8 cellular contexts compared by ENCODE assay signal in the genomic region with DNA sequence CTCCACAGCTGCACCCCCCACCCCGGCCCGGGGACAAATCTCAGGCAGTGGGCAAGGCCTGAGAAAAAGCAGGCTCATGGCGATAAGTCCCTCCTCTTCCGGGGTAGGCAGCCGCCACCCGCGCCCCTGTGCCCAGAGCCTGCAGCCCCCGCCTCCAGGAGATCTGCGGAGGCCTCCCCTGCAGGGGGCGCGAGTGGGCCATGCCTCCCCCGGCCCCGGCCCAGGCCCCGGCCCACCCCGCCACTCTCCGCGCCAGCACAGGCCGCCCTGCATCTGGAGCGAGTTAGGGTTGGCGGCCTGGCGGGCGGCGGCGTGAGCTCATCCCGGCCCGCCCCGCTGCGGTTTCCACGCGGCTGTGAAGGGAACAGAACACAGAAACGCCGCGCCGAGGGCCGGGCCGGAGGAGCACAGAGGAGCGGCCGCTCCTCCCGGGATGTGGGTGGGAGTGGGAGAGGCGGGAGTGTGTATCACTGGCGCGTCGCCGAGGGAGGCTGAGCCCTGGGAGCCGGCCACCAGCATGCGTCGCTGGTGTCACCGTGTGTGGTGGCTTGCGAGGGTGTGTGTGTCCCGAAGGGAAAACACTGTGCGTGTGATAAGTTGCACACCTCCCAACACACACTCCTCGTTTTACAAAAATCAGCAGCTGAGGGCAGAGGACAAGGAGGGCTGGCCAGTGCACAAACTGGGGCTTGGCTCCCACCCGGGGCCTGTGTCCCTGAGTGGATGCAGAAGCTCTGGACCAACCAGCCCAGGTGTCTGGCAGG. TPM values are rescaled to one million over a fixed set of nuclear protein-coding genes. Genes with fewer than 3 reads are reported as not detected.
A peak's percentile ranks its signal among the peaks of the same experiment; 100 is the strongest.
DNase-seq lines count a peak whose midpoint lies in the region; ATAC-seq and TF ChIP-seq lines count a peak whose summit lies in the region.

No MANE protein-coding gene starts in this region.

- H3K79me1 ChIP-seq in mesenchymal stem cell (replicated peaks; ENCODE audit: low read length, poor library complexity, severe bottlenecking): no peaks in the 10 kb centered on the region

- H2BK5ac ChIP-seq in mesenchymal stem cell (ENCODE audit: low read depth, low read length, poor library complexity, severe bottlenecking): no peak overlapping the region

- H3K23ac ChIP-seq in mesenchymal stem cell (ENCODE audit: low read length in 2 of 2): peak overlapping the region in 1 of 2 experiments; percentile 5

- H3K36me3 Mint-ChIP-seq in activated CD8-positive, alpha-beta T cell treated with anti-CD3 and anti-CD28 coated beads, Interleukin-2, amount 10 ng/mL, durations not matched to agents 7 days and 5 days (ENCODE audit: low read depth): peaks cover 4% of the 10 kb centered on the region

- peak overlapping the region; percentile 65 to 85 for H3K4ac ChIP-seq in mesenchymal stem cell (ENCODE audit: low read depth in 1 of 2, low read length in 2 of 2)

- H2AK5ac ChIP-seq in mesenchymal stem cell (ENCODE audit: low read length, severe bottlenecking): no peak overlapping the region

- H3K18ac ChIP-seq in mesenchymal stem cell (ENCODE audit: low read depth in 1 of 2, low read length in 2 of 2): peak overlapping the region; percentile 90 to 97

- peak overlapping the region; percentile 47 for H3K27ac ChIP-seq in mesenchymal stem cell (ENCODE audit: low read length, poor library complexity, severe bottlenecking)

- peaks cover 17% of the 10 kb centered on the region for H3K9me3 ChIP-seq in mesenchymal stem cell (ENCODE audit: control insufficient read depth, low read length)

- peak overlapping the region in 1 of 2 experiments; percentile 96 for H3K14ac ChIP-seq in mesenchymal stem cell (ENCODE audit: low read length in 2 of 2)

- peaks cover 24% of the 10 kb centered on the region for H3K27me3 Mint-ChIP-seq in activated CD8-positive, alpha-beta T cell treated with anti-CD3 and anti-CD28 coated beads, Interleukin-2, amount 10 ng/mL, durations not matched to agents 7 days and 5 days (ENCODE audit: low read depth)

- H3K4me2 ChIP-seq in mesenchymal stem cell (ENCODE audit: low read length, poor library complexity, severe bottlenecking): peak overlapping the region; percentile 79

- TF ChIP-seq CTCF in GM06990 (IDR thresholded peaks at IDR 0.05; ENCODE audit: insufficient read depth, low read length, poor library complexity, severe bottlenecking): peak; percentile 42
- peak; percentile 52 for TF ChIP-seq CTCF in HFF-Myc (IDR thresholded peaks at IDR 0.05; ENCODE audit: low read depth, low read length, missing control alignments)

- H3K36me3 ChIP-seq in GM06990 (ENCODE audit: control insufficient read depth, insufficient read depth, low read length): no peaks in the 10 kb centered on the region
- no peaks in the 10 kb centered on the region for H3K36me3 ChIP-seq in mesenchymal stem cell (ENCODE audit: control insufficient read depth in 1 of 2, insufficient read depth in 2 of 2, low read depth in 1 of 2, low read length in 2 of 2)

- peaks cover 12% of the 10 kb centered on the region for H3K4me1 Mint-ChIP-seq in activated CD8-positive, alpha-beta T cell treated with anti-CD3 and anti-CD28 coated beads, Interleukin-2, amount 10 ng/mL, durations not matched to agents 7 days and 5 days (ENCODE audit: low read depth)

- peak overlapping the region; percentile 67 for H3K4me3 Mint-ChIP-seq in activated CD8-positive, alpha-beta T cell treated with anti-CD3 and anti-CD28 coated beads, Interleukin-2, amount 10 ng/mL, durations not matched to agents 7 days and 5 days

- no peak overlapping the region for H3K27ac Mint-ChIP-seq in activated CD8-positive, alpha-beta T cell treated with anti-CD3 and anti-CD28 coated beads, Interleukin-2, amount 10 ng/mL, durations not matched to agents 7 days and 5 days

- H4K91ac ChIP-seq in mesenchymal stem cell (ENCODE audit: low read length): peak overlapping the region; percentile 91

- H3K4me1 ChIP-seq in mesenchymal stem cell (ENCODE audit: control insufficient read depth, insufficient read depth, low read depth, low read length): peaks cover 17% of the 10 kb centered on the region

- WGBS in mesenchymal stem cell: 13% methylated on average over 43 of the region's 53 CpGs

- DNase-seq in GM06990 (ENCODE audit: extremely low read depth, insufficient read length) (peak; percentile 76), HFF-Myc (ENCODE audit: extremely low read depth, low read depth) (no peak), NCI-H2227 (lab: John Stamatoyannopoulos, UW; ENCODE audit: unreplicated experiment) (peak; percentile 48), mesenchymal stem cell (peak; percentile 74), SKM-1 (lab: John Stamatoyannopoulos, UW; ENCODE audit: unreplicated experiment) (no peak)
- peak; percentile 73 for DNase-seq in activated CD8-positive, alpha-beta T cell treated with anti-CD3 and anti-CD28 coated beads, Interleukin-2, amount 10 ng/mL, durations not matched to agents 7 days and 5 days
- peak; percentile 67 for DNase-seq in effector CD8-positive, alpha-beta T cell (lab: John Stamatoyannopoulos, UW)
- peak; percentile 53 for DNase-seq in stimulated activated CD8-positive, alpha-beta memory T cell treated with anti-CD3 and anti-CD28 coated beads, Interleukin-12 subunit alpha, Interleukin-12 subunit beta, amount 100 ng/mL, for 4 hours (ENCODE audit: low read depth)

- POLR2A ChIA-PET in activated CD8-positive, alpha-beta T cell treated with anti-CD3 and anti-CD28 coated beads, Interleukin-2, amount 10 ng/mL, durations not matched to agents 7 days and 5 days (lab: Charles Lee): interaction anchor here (1.9 kb wide), 1 partner anchor 535 kb away, joined by 4 read pairs; a partner anchor contains a TSS

- peak overlapping the region; percentile 99 for H4K8ac ChIP-seq in mesenchymal stem cell (ENCODE audit: low read length)

- H3K27me3 ChIP-seq in GM06990 (replicated peaks; ENCODE audit: control insufficient read depth, insufficient read depth, low read length) (no peaks in the 10 kb centered on the region), mesenchymal stem cell (ENCODE audit: control insufficient read depth in 1 of 2, insufficient read depth in 1 of 2, low read length in 2 of 2) (no peaks in the 10 kb centered on the region)

- peak; percentile 88 for ATAC-seq in activated CD8-positive, alpha-beta T cell treated with anti-CD3 and anti-CD28 coated beads, Interleukin-2, amount 10 ng/mL, durations not matched to agents 7 days and 5 days

- peak overlapping the region; percentile 53 for H2BK15ac ChIP-seq in mesenchymal stem cell (ENCODE audit: low read depth, poor library complexity, severe bottlenecking)

- peak overlapping the region in 1 of 2 experiments; percentile 75 for H2BK12ac ChIP-seq in mesenchymal stem cell (ENCODE audit: low read length in 2 of 2)

- peak overlapping the region; percentile 83 for H2BK120ac ChIP-seq in mesenchymal stem cell (ENCODE audit: low read depth, low read length)

- H3K4me3 ChIP-seq in GM06990 (replicated peaks; ENCODE audit: low read depth, low read length) (peak overlapping the region; percentile 64), HFF-Myc (replicated peaks; ENCODE audit: low read depth, low read length) (peak overlapping the region; percentile 31), mesenchymal stem cell (ENCODE audit: insufficient read depth in 1 of 2, low read depth in 1 of 2, low read length in 2 of 2) (peak overlapping the region; percentile 60 to 71)

- H3K9ac ChIP-seq in mesenchymal stem cell (ENCODE audit: low read length): peak overlapping the region; percentile 87

- peaks cover 7% of the 10 kb centered on the region for H3K9me3 Mint-ChIP-seq in activated CD8-positive, alpha-beta T cell treated with anti-CD3 and anti-CD28 coated beads, Interleukin-2, amount 10 ng/mL, durations not matched to agents 7 days and 5 days (ENCODE audit: insufficient read depth)

- CTCF ChIA-PET in activated CD8-positive, alpha-beta T cell treated with anti-CD3 and anti-CD28 coated beads, Interleukin-2, amount 10 ng/mL, durations not matched to agents 7 days and 5 days (lab: Charles Lee): interaction anchor here (1.1 to 1.7 kb wide), 6 partner anchors 20 to 457 kb away, joined by 3 to 5 read pairs (median 3); no protein-coding TSS in a partner anchor

- peak overlapping the region; percentile 100 for H2AFZ ChIP-seq in mesenchymal stem cell (ENCODE audit: low read depth, low read length)

RNA-seq across cellular contexts. Expression of a gene that starts 17.2 kb away (rescaled TPM):
- not detected for total RNA-seq in activated CD8-positive, alpha-beta T cell treated with anti-CD3 and anti-CD28 coated beads, Interleukin-2, amount 10 ng/mL, durations not matched to agents 7 days and 5 days
- polyA plus RNA-seq in mesenchymal stem cell (2013, experiment 1 of 2): 0.25 TPM
- polyA plus RNA-seq in mesenchymal stem cell (2013, experiment 2 of 2): 0.14 TPM

RNA-seq across cellular contexts. Expression of a gene that starts 31.5 kb away (rescaled TPM):
- total RNA-seq in activated CD8-positive, alpha-beta T cell treated with anti-CD3 and anti-CD28 coated beads, Interleukin-2, amount 10 ng/mL, durations not matched to agents 7 days and 5 days: not detected
- 0.15 TPM for polyA plus RNA-seq in mesenchymal stem cell (2013, experiment 1 of 2)
- 0.27 TPM for polyA plus RNA-seq in mesenchymal stem cell (2013, experiment 2 of 2)

Comparison
In these comparisons a context has a peak if more than half of its experiments do, and no peak if none do; other contexts are left out.
1. DNase-seq: peak in GM06990 (single experiment), NCI-H2227 (single experiment), activated CD8-positive, alpha-beta T cell treated with anti-CD3 and anti-CD28 coated beads, Interleukin-2, amount 10 ng/mL, durations not matched to agents 7 days and 5 days (single experiment), effector CD8-positive, alpha-beta T cell (single experiment), mesenchymal stem cell (single experiment) and stimulated activated CD8-positive, alpha-beta memory T cell treated with anti-CD3 and anti-CD28 coated beads, Interleukin-12 subunit alpha, Interleukin-12 subunit beta, amount 100 ng/mL, for 4 hours (single experiment); none in HFF-Myc (single experiment) and SKM-1 (single experiment).
2. Peak in every context shown above with its lines, with median percentiles within 50 percentile points of each other: H3K4me3 ChIP-seq.